9 cellular contexts compared by ENCODE assay signal in the genomic region with DNA sequence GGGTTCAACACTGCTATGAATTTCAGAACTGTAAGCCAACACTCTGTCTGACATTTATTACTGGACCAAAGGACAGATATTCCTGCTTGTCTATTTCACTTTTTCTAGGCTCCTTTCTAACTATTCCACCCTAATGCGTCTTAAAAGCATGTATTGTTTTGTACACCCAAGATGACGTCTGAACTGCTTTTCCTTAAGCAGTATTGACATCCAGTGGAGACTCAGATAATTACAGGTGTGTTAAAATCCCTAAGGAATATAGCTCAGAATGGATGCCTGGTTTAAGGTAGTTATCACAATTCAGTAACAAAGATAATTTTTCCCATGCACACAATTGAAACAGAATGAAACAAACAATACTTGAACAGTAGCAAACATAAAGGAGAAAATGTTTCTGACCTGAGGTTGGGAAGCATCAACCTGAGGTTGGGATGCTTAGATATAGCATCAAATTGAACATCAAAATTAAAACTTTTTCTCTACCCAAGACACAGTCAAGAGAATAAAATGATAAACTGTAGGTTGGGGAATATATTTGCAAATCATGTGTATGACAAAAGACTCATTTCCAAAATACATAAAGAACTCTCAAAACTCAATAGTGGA.
DNase-seq lines count a peak whose midpoint lies in the region; ATAC-seq and TF ChIP-seq lines count a peak whose summit lies in the region.
"Had no signal": no experiment of that assay in that cellular context is flagged by ENCODE, and none has a peak within 500 bp of the region (broad histone marks: within the 10 kb centered on the region; RNA-seq: fewer than 3 reads in every experiment).

No MANE protein-coding gene starts in this region.

- no peaks in the 10 kb centered on the region for H3K36me3 ChIP-seq in ACC112 (ENCODE audit: insufficient read depth, low read length)

- TF ChIP-seq CTCF in brain (conservative IDR thresholded peaks at IDR 0.05): peak; percentile 65 to 70

- no peaks in the 10 kb centered on the region for H3K27me3 ChIP-seq in ACC112 (ENCODE audit: insufficient read depth, low read length)

- no peak overlapping the region for H3K27ac ChIP-seq in ACC112 (ENCODE audit: low read depth, low read length)

- peak; percentile 76 for DNase-seq in LHCN-M2 (ENCODE audit: low read depth)
- peak; percentile 65 for DNase-seq in left kidney (ENCODE audit: low read depth, low spot score)
- no peak for DNase-seq in EL
- DNase-seq: naive B cell had no signal

- H3K79me2 ChIP-seq in ACC112 (ENCODE audit: control insufficient read depth, insufficient read depth, low read length, unreplicated experiment): no peaks in the 10 kb centered on the region

- peaks cover 20% of the 10 kb centered on the region for H3K4me1 ChIP-seq in ACC112 (ENCODE audit: control insufficient read depth, insufficient read depth, low read length, unreplicated experiment)

- no peak overlapping the region for H3K4me3 Mint-ChIP-seq in brain
- H3K4me3 Mint-ChIP-seq: naive B cell had no signal

- ATAC-seq in HG03571 (IDR thresholded peaks at IDR 0.05; ENCODE audit: unreplicated experiment) (no peak), GM18520 (IDR thresholded peaks at IDR 0.05; ENCODE audit: unreplicated experiment) (no peak), HG03439 (IDR thresholded peaks at IDR 0.05; ENCODE audit: unreplicated experiment) (no peak)

- peak overlapping the region; percentile 11 for H2AFZ ChIP-seq in ACC112 (ENCODE audit: low read length, unreplicated experiment)

- no peaks in the 10 kb centered on the region for H3K36me3 Mint-ChIP-seq in brain
- H3K36me3 Mint-ChIP-seq: naive B cell had no signal

- no peak overlapping the region for H3K27ac Mint-ChIP-seq in brain
- H3K27ac Mint-ChIP-seq: naive B cell had no signal

- no peaks in the 10 kb centered on the region for H3K9me3 Mint-ChIP-seq in brain

- H3K27me3 Mint-ChIP-seq in brain: no peaks in the 10 kb centered on the region
- H3K27me3 Mint-ChIP-seq: naive B cell had no signal

- H3K4me1 Mint-ChIP-seq in brain: no peaks in the 10 kb centered on the region
- H3K4me1 Mint-ChIP-seq: naive B cell had no signal

- H3K4me3 ChIP-seq in ACC112 (ENCODE audit: low read depth, low read length): no peak overlapping the region
